9 cellular contexts compared by ENCODE assay signal in the genomic region with DNA sequence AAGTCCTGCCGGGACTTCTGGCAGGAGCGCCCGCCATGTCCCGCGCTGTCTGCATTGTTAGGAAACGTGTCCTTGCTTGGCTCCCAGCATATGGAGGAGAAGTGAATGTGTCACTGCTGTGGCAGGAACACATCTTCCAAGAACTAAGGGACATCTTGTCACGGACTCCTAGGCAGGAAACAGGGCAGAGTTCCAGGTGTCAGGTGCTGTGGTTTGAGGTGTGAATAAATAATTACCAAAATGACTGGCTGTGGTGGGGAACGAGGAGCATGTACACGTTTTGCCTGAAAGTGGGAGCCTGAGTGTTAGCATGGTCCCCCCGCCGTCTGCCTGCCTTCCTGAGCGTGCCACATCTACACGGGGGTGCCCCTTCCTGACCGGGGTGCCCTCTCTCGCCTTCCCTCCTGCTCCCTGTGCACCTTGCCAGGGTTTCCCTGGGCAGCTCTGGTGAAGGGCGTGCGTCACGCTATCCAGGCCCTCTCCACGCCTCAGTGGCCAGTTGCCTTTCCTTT.
DNase-seq lines count a peak whose midpoint lies in the region; ATAC-seq, FAIRE-seq and TF ChIP-seq lines count a peak whose summit lies in the region.
"Had no signal": no experiment of that assay in that cellular context is flagged by ENCODE, and none has a peak within 500 bp of the region (broad histone marks: within the 10 kb centered on the region; RNA-seq: fewer than 3 reads in every experiment).

No MANE protein-coding gene starts in this region.

- no peak overlapping the region for H3K9ac ChIP-seq in kidney (ENCODE audit: low read length in 2 of 2)

- H3K4me3 ChIP-seq in kidney (ENCODE audit: low read length in 2 of 2): no peak overlapping the region

- peak; percentile 57 for ATAC-seq in GM19025 (IDR thresholded peaks at IDR 0.05; ENCODE audit: low read depth, unreplicated experiment)
- peak; percentile 65 for ATAC-seq in HG02885 (IDR thresholded peaks at IDR 0.05; ENCODE audit: poor library complexity, unreplicated experiment)
- peak; percentile 73 to 79 for ATAC-seq in activated T-cell treated with anti-CD3 and anti-CD28 coated beads, Interleukin-2, amount 50 U/mL, for 72 hours (replicated peaks in 1 of 2)

- no peaks in the 10 kb centered on the region for H3K9me3 Mint-ChIP-seq in activated T-cell treated with anti-CD3 and anti-CD28 coated beads, Interleukin-2, amount 50 U/mL, for 72 hours

- DNase-seq in activated T-cell treated with anti-CD3 and anti-CD28 coated beads, Interleukin-2, amount 50 U/mL, for 72 hours: peak; percentile 32 to 47
- peak; percentile 22 for DNase-seq in stimulated activated CD4-positive, alpha-beta T cell treated with anti-CD3 and anti-CD28 coated beads, Interleukin-4, amount 100 ng/mL, for 1 hour
- DNase-seq in OCI-M2 (lab: John Stamatoyannopoulos, UW; ENCODE audit: unreplicated experiment) (no peak), kidney (no peak), DMS153 treated with DMSO at 0.1 percent for 48 hours (lab: John Stamatoyannopoulos, UW; ENCODE audit: unreplicated experiment) (no peak), H4 (ENCODE audit: low spot score) (no peak)

- no peaks in the 10 kb centered on the region for H3K36me3 ChIP-seq in kidney (ENCODE audit: control insufficient read depth in 1 of 2, insufficient read depth in 2 of 2, low read length in 2 of 2)

- FAIRE-seq in kidney (lab: Jason Lieb, UNC): no peak
- FAIRE-seq: H1 had no signal

- H3K9me3 ChIP-seq in kidney (ENCODE audit: control insufficient read depth in 1 of 2, low read length in 2 of 2): no peaks in the 10 kb centered on the region

- H3K27ac Mint-ChIP-seq in activated T-cell treated with anti-CD3 and anti-CD28 coated beads, Interleukin-2, amount 50 U/mL, for 72 hours: no peak overlapping the region

- H3K4me3 Mint-ChIP-seq in activated T-cell treated with anti-CD3 and anti-CD28 coated beads, Interleukin-2, amount 50 U/mL, for 72 hours: peak overlapping the region; percentile 61 to 77

- peaks cover 0 to 4% of the 10 kb centered on the region in 2 donors for H3K4me1 ChIP-seq in kidney (ENCODE audit: control insufficient read depth in 1 of 2, insufficient read depth in 1 of 2, low read depth in 1 of 2, low read length in 2 of 2)

- H3K36me3 Mint-ChIP-seq in activated T-cell treated with anti-CD3 and anti-CD28 coated beads, Interleukin-2, amount 50 U/mL, for 72 hours (ENCODE audit: insufficient read depth in 2 of 2): peaks cover 4 to 5% of the 10 kb centered on the region in 2 donors

- no peaks in the 10 kb centered on the region for H3K27me3 Mint-ChIP-seq in activated T-cell treated with anti-CD3 and anti-CD28 coated beads, Interleukin-2, amount 50 U/mL, for 72 hours (ENCODE audit: low read depth)

- TF ChIP-seq CTCF in kidney (IDR thresholded peaks at IDR 0.05; ENCODE audit: borderline replicate concordance, extremely low read depth, insufficient read depth): no peak

- intact Hi-C loops in kidney (cut with DNase I): no loop called here

- H3K27ac ChIP-seq in kidney (ENCODE audit: low read depth in 2 of 2, low read length in 2 of 2): no peak overlapping the region

- peaks cover 40% of the 10 kb centered on the region for H3K4me1 Mint-ChIP-seq in activated T-cell treated with anti-CD3 and anti-CD28 coated beads, Interleukin-2, amount 50 U/mL, for 72 hours (ENCODE audit: low read depth)

Comparison
In these comparisons a context has a peak if more than half of its experiments do, and no peak if none do; other contexts are left out.
1. DNase-seq: peak in activated T-cell treated with anti-CD3 and anti-CD28 coated beads, Interleukin-2, amount 50 U/mL, for 72 hours (2 of 2) and stimulated activated CD4-positive, alpha-beta T cell treated with anti-CD3 and anti-CD28 coated beads, Interleukin-4, amount 100 ng/mL, for 1 hour (single experiment); none in OCI-M2 (single experiment), kidney (single experiment), DMS153 treated with DMSO at 0.1 percent for 48 hours (single experiment) and H4 (single experiment).
2. Peak in every context shown above with its lines, with median percentiles within 50 percentile points of each other: ATAC-seq.